In the genomic region with DNA sequence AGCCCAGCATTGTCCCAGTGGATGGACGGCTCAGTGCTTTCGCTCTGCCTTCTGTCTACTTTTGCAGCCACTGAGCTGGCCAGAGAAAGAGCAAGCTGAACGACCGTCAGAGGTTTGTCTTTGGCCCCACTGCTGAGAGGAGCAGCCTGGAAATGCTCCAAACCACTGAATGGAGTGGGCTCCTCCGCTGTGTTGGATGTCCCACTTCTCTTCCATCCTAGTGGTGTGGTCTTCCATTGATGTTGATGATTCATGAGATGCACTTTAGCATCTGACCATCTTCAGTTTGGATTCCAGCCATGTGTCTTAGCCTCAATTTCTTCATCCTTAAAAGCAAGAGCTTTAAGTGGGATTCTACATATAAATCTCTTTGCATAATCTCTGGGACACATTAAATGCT, we compare ENCODE assay signal across 18 cellular contexts.
"Had no signal": no experiment of that assay in that cellular context is flagged by ENCODE, and none has a peak within 500 bp of the region (broad histone marks: within the 10 kb centered on the region; RNA-seq: fewer than 3 reads in every experiment).

No MANE protein-coding gene starts in this region.

- H3K4me1 ChIP-seq: tibial artery, upper lobe of right lung, vagina had no signal

- H3K9me3 ChIP-seq: heart left ventricle, ovary, tibial artery, upper lobe of right lung, vagina had no signal

- H3K27ac ChIP-seq: dorsolateral prefrontal cortex, heart left ventricle, neural progenitor cell, ovary, tibial artery, upper lobe of right lung, vagina had no signal

- H3K36me3 ChIP-seq: heart left ventricle, neural progenitor cell, ovary, tibial artery, upper lobe of right lung, vagina had no signal

- H3K9ac ChIP-seq: neural progenitor cell had no signal

- H3K4me3 ChIP-seq: dorsolateral prefrontal cortex, heart left ventricle, neural progenitor cell, ovary, smooth muscle cell, tibial artery, upper lobe of right lung, vagina had no signal

- H3K27me3 ChIP-seq: heart left ventricle, neural progenitor cell, ovary, tibial artery, upper lobe of right lung, vagina had no signal

- DNase-seq: cortex of kidney; dorsolateral prefrontal cortex; effector CD8-positive, alpha-beta T cell; heart left ventricle; hippocampal formation; mammary epithelial cell; natural killer cell; nucleus accumbens; ovary; right cardiac atrium; stimulated activated CD4-positive, alpha-beta T cell treated with anti-CD3 and anti-CD28 coated beads, Interleukin-4, amount 100 ng/mL, for 1 hour; stimulated activated CD8-positive, alpha-beta memory T cell treated with anti-CD3 and anti-CD28 coated beads, Interleukin-4, amount 100 ng/mL, for 48 hours; tibial artery; upper lobe of right lung had no signal

- ATAC-seq: heart left ventricle; natural killer cell; right cardiac atrium; stimulated activated effector memory CD8-positive, alpha-beta T cell treated with anti-CD3 and anti-CD28 coated beads, Interleukin-12 subunit alpha, Interleukin-12 subunit beta, amount 100 ng/mL, for 72 hours; upper lobe of right lung had no signal

- H3K4me2 ChIP-seq: neural progenitor cell, smooth muscle cell had no signal
